Comparison of ENCODE assay signal across 20 cellular contexts in the genomic region with DNA sequence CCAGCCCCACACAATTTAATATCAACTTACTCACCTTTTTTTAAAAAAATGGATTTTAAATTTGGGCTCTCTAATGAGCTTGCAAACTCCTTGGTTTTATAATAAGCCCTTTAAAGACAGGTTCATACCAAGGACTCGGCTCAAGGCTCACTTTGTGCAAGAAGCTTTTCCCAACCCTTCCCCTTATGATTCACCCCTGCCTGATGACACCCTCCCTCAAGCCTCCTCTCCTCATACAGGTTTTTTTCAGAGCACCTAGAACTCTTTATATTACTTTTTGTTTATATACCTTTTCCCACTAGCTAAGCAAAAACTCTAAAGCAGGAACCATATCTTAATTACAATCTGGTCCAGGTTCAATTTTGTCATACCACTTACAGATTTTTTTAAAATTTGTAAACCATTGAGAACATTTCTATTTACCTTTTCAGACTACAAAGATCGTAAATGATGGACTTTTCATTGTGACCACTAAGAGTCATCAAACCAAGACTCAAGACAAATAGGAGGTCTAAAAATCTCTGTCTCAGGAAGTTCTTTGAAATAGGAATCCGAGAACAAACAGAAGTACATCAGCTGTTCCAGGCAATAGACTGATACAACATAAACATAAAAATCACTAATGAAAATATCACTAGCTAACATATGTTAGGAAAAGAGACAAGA. TPM values are rescaled to one million over a fixed set of nuclear protein-coding genes. Genes with fewer than 3 reads are reported as not detected.
A peak's percentile ranks its signal among the peaks of the same experiment; 100 is the strongest.
DNase-seq lines count a peak whose midpoint lies in the region; ATAC-seq and TF ChIP-seq lines count a peak whose summit lies in the region.
"Had no signal": no experiment of that assay in that cellular context is flagged by ENCODE, and none has a peak within 500 bp of the region (broad histone marks: within the 10 kb centered on the region; RNA-seq: fewer than 3 reads in every experiment).

No MANE protein-coding gene starts in this region.

- H3K9me3 ChIP-seq in HCT116 (ENCODE audit: control insufficient read depth in 1 of 2, insufficient read depth in 1 of 2, low read depth in 1 of 2, low read length in 2 of 2) (no peaks in the 10 kb centered on the region), parathyroid adenoma (ENCODE audit: control insufficient read depth, low read length) (no peaks in the 10 kb centered on the region), esophagus squamous epithelium (no peaks in the 10 kb centered on the region)
- H3K9me3 ChIP-seq: thoracic aorta had no signal

- 56% methylated on average over 3 of the region's 3 CpGs for WGBS in esophagus squamous epithelium, 2 donors

- H3K27me3 ChIP-seq in HCT116 (ENCODE audit: insufficient read depth, low read length) (no peaks in the 10 kb centered on the region), parathyroid adenoma (ENCODE audit: control insufficient read depth, insufficient read depth, low read length) (no peaks in the 10 kb centered on the region), esophagus squamous epithelium (peaks cover 0 to 4% (median 0%) of the 10 kb centered on the region in 4 donors)

- POLR2A ChIA-PET in HCT116 (lab: Charles Lee): no interaction called here

- H3K4me2 ChIP-seq in HCT116 (ENCODE audit: low read length) (no peak overlapping the region), parathyroid adenoma (ENCODE audit: low read length) (no peak overlapping the region)

- no peak overlapping the region for H3K27ac ChIP-seq in HCT116 (ENCODE audit: low read depth, low read length)
- H3K27ac ChIP-seq in parathyroid adenoma: no peak overlapping the region
- H3K27ac ChIP-seq in esophagus squamous epithelium: peak overlapping the region in 2 of 4 donors; percentile 6 to 46
- H3K27ac ChIP-seq: thoracic aorta had no signal

- H3K4me1 ChIP-seq in HCT116 (ENCODE audit: control insufficient read depth in 1 of 2, insufficient read depth in 2 of 2, low read length in 2 of 2) (peaks cover 2 to 16% of the 10 kb centered on the region in 2 experiments; a peak in 2 of 4 replicates), parathyroid adenoma (peaks cover 5% of the 10 kb centered on the region), esophagus squamous epithelium (peaks cover 0 to 6% (median 0%) of the 10 kb centered on the region in 3 donors)

- DNase-seq in HCT116 (ENCODE audit: low read depth, low spot score) (no peak), SW480 (ENCODE audit: low spot score) (peak; percentile 50), posterior vena cava (ENCODE audit: low spot score) (no peak), esophagus squamous epithelium (lab: John Stamatoyannopoulos, UW) (no peak)
- no peak for DNase-seq in NK-92 treated with Interleukin-12 subunit alpha and Interleukin-12 subunit beta, amount 100 ng/mL, for 24 hours (lab: John Stamatoyannopoulos, UW)
- DNase-seq: activated CD4-positive, alpha-beta T cell treated with anti-CD3 and anti-CD28 coated beads for 48 hours; CD4-positive, alpha-beta T cell; effector memory CD4-positive, alpha-beta T cell; GDM1; NCI-H1694; NCI-H345; small intestine; stimulated activated CD4-positive, alpha-beta T cell treated with anti-CD3 and anti-CD28 coated beads, Interleukin-2, amount 100 ng/mL, for 48 hours; stimulated activated naive CD4-positive, alpha-beta T cell had no signal

- no peak for TF ChIP-seq RAD21 in HCT116 (IDR thresholded peaks at IDR 0.05; ENCODE audit: low read depth)

- no TSS peak for BruUV-seq in HCT116 (replicated peaks; lab: Mats Ljungman, UMichigan)

- no peaks in the 10 kb centered on the region for H4K20me1 ChIP-seq in HCT116 (ENCODE audit: insufficient read depth)

- H2AFZ ChIP-seq in HCT116 (ENCODE audit: low read depth, low read length, poor library complexity, severe bottlenecking): no peak overlapping the region
- H2AFZ ChIP-seq in parathyroid adenoma: peak overlapping the region; percentile 34

- no peak for ATAC-seq in HCT116
- peak; percentile 90 for ATAC-seq in esophagus mucosa
- no peak for ATAC-seq in GM18520 (IDR thresholded peaks at IDR 0.05; ENCODE audit: unreplicated experiment)
- ATAC-seq: K562, left lobe of liver had no signal

- CTCF ChIA-PET in HCT116 (lab: Charles Lee): no interaction called here

- no peaks in the 10 kb centered on the region for H3K36me3 ChIP-seq in HCT116 (ENCODE audit: control insufficient read depth in 1 of 2, insufficient read depth in 2 of 2, low read length in 2 of 2)
- no peaks in the 10 kb centered on the region for H3K36me3 ChIP-seq in parathyroid adenoma (ENCODE audit: control insufficient read depth, insufficient read depth, low read length)
- no peaks in the 10 kb centered on the region for H3K36me3 ChIP-seq in esophagus squamous epithelium
- H3K36me3 ChIP-seq: thoracic aorta had no signal

- H3K9me2 ChIP-seq in HCT116 (ENCODE audit: insufficient read depth): no peaks in the 10 kb centered on the region

- RAD21 ChIA-PET in HCT116 (lab: Charles Lee; ENCODE audit: low non-redundant PET in 1 of 2, low total read pairs in 2 of 2, uncharacterized antibody in 2 of 2, unreplicated experiment in 2 of 2): no interaction called here

- intact Hi-C loops in HCT116 (cut with micrococcal nuclease) (no loop called here), posterior vena cava (cut with DNase I) (no loop called here), esophagus squamous epithelium (cut with DNase I) (no loop called here)

- TF ChIP-seq CTCF in HCT116 (IDR thresholded peaks at IDR 0.05 in 2 of 3, conservative IDR thresholded peaks at IDR 0.05 in 1 of 3; ENCODE audit: borderline replicate concordance in 1 of 3, insufficient read depth in 1 of 3, low read depth in 2 of 3, low read length in 2 of 3) (no peak), parathyroid adenoma (IDR thresholded peaks at IDR 0.05) (no peak), esophagus squamous epithelium (IDR thresholded peaks at IDR 0.05) (no peak)

- H3K4me3 ChIP-seq in HCT116 (replicated peaks in 1 of 2; ENCODE audit: low read depth in 1 of 2, low read length in 2 of 2) (no peak overlapping the region), parathyroid adenoma (ENCODE audit: low read depth, low read length) (no peak overlapping the region), esophagus squamous epithelium (no peak overlapping the region)
- H3K4me3 ChIP-seq: K562, thoracic aorta had no signal

- H3K79me2 ChIP-seq in HCT116 (ENCODE audit: insufficient read depth, low read length) (no peaks in the 10 kb centered on the region), parathyroid adenoma (no peaks in the 10 kb centered on the region)

- H3K9ac ChIP-seq in HCT116 (ENCODE audit: low read length) (no peak overlapping the region), parathyroid adenoma (no peak overlapping the region)

- no peak for TF ChIP-seq POLR2A in HCT116 (IDR thresholded peaks at IDR 0.05; ENCODE audit: borderline replicate concordance, extremely low read depth, insufficient read depth, insufficient read length)
- TF ChIP-seq POLR2A in esophagus squamous epithelium (IDR thresholded peaks at IDR 0.05): no peak

TF ChIP-seq in HCT116, 20 proteins besides CTCF, POLR2A, EP300 and RAD21:
- TF ChIP-seq FOSL1 (IDR thresholded peaks at IDR 0.05; ENCODE audit: low read depth) (0 out of 2 replicates have a peak, but pooled peaks have one; percentile 30), ZFX (IDR thresholded peaks at IDR 0.05) (no peak)

RNA-seq across cellular contexts. Expression of a gene that starts 13.1 kb away (rescaled TPM):
- total RNA-seq in HCT116 (2021; ENCODE audit: unreplicated experiment) (18.3 TPM), esophagus mucosa (24.6 TPM), posterior vena cava (1 to 10 TPM in 1 of 2 donors, under 1 TPM in 1; 0.95 to 1.3 TPM), esophagus squamous epithelium (10 to 100 TPM; 23.4 to 36.7 (median 26.7) TPM)
- polyA plus RNA-seq in HCT116 (2012): 2.4 and 3.2 TPM in 2 replicates

RNA-seq across cellular contexts. Expression of a gene that starts 58.2 kb away (rescaled TPM):
- 66.5 TPM for total RNA-seq in HCT116 (2021; ENCODE audit: unreplicated experiment)
- 26.6 and 35.7 TPM in 2 replicates for polyA plus RNA-seq in HCT116 (2012)
- 16.1 TPM for total RNA-seq in esophagus mucosa
- total RNA-seq in posterior vena cava: 10 to 100 TPM; 21.1 to 21.3 TPM
- 10 to 100 TPM in 3 of 4 donors, 1 to 10 TPM in 1; 5.5 to 25.0 (median 17.5) TPM for total RNA-seq in esophagus squamous epithelium
